In the genomic region with DNA sequence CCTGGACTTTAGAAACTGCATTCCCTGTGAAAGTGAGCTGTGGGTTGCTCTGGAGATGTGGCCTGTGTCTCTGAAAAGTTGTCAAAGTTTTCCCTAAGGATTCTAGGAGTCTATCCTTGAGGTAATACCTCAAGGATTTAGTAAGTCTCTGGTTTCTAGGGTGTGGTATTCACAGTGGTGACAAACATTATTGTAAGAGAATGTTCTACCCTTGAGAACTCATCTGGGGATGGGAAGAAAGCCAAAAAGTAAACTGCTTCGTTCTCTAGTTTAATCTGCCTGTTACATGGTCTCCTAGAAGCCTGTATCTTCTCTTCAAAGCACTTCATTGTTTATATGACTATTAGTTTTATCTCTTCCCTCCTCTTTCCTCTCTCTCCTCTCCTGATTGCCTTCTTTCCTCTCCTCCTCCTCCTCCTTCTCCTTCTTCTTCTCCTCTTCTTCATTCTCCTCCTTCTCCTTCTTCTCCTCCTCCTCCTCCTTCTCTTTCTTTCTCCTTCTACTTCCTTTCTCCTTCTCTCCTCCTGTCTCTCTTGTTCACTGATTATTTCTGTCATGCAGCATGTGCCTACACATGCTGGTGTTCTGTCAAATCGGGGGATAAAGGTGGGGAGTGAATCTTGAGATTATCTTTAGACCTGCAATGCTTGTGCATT, we compare ENCODE assay signal across 12 cellular contexts.
DNase-seq lines count a peak whose midpoint lies in the region; ATAC-seq and TF ChIP-seq lines count a peak whose summit lies in the region.
"Had no signal": no experiment of that assay in that cellular context is flagged by ENCODE, and none has a peak within 500 bp of the region (broad histone marks: within the 10 kb centered on the region; RNA-seq: fewer than 3 reads in every experiment).

No MANE protein-coding gene starts in this region.

- H3K4me1 Mint-ChIP-seq in nephron, result peaks cover 26% of the 10 kb centered on the region
- H3K4me1 Mint-ChIP-seq: activated T-helper 17 cell treated with anti-CD3 and anti-CD28 coated beads, Interleukin-2, amount 50 U/mL, for 72 hours had no signal

- H3K9me3 ChIP-seq in esophagus (ENCODE audit: control insufficient read depth in 2 of 2, insufficient read depth in 1 of 2, low read depth in 1 of 2, low read length in 1 of 2), result no peaks in the 10 kb centered on the region
- H3K9me3 ChIP-seq: MG63 had no signal

- DNase-seq in Right ventricle myocardium superior, result no peak
- DNase-seq in cardiac septum (ENCODE audit: low spot score), result no peak
- DNase-seq in activated CD4-positive, alpha-beta T cell treated with anti-CD3 and anti-CD28 coated beads, Interleukin-2, amount 50 U/mL, for 4 hours, result no peak
- DNase-seq in SHP77 treated with DMSO at 0.1 percent for 48 hours (lab: John Stamatoyannopoulos, UW), result no peak
- no peak for DNase-seq in NCI-H187 (lab: John Stamatoyannopoulos, UW)
- no peak for DNase-seq in NCI-H446 treated with DMSO at 0.1 percent for 48 hours (lab: John Stamatoyannopoulos, UW)
- DNase-seq: MG63, NCI-H2227 treated with DMSO at 0.1 percent for 48 hours, T-helper 2 cell had no signal

- no peaks in the 10 kb centered on the region for H3K36me3 ChIP-seq in esophagus (ENCODE audit: control insufficient read depth in 2 of 2, insufficient read depth in 2 of 2, low read length in 1 of 2)
- H3K36me3 ChIP-seq: MG63 had no signal

- ATAC-seq in Right ventricle myocardium superior (ENCODE audit: poor library complexity), result peak; percentile 29
- ATAC-seq: activated T-helper 17 cell treated with anti-CD3 and anti-CD28 coated beads, Interleukin-2, amount 50 U/mL, for 72 hours had no signal

- peaks cover 0 to 6% of the 10 kb centered on the region in 2 donors for H3K4me1 ChIP-seq in esophagus (ENCODE audit: control insufficient read depth in 2 of 2, insufficient read depth in 2 of 2, low read length in 1 of 2)

- H3K36me3 Mint-ChIP-seq in nephron (ENCODE audit: low read depth), result no peaks in the 10 kb centered on the region

- H3K4me3 Mint-ChIP-seq in nephron, result no peak overlapping the region
- H3K4me3 Mint-ChIP-seq: activated T-helper 17 cell treated with anti-CD3 and anti-CD28 coated beads, Interleukin-2, amount 50 U/mL, for 72 hours had no signal

- H3K27ac ChIP-seq in esophagus (ENCODE audit: low read depth in 2 of 2, low read length in 1 of 2), result peak overlapping the region; percentile 57 to 65

- H3K27ac Mint-ChIP-seq in nephron, result peak overlapping the region; percentile 21 to 91 (median 47)
- H3K27ac Mint-ChIP-seq: activated T-helper 17 cell treated with anti-CD3 and anti-CD28 coated beads, Interleukin-2, amount 50 U/mL, for 72 hours had no signal

- peaks cover 4% of the 10 kb centered on the region for H3K27me3 Mint-ChIP-seq in nephron (ENCODE audit: low read depth)
- H3K27me3 Mint-ChIP-seq: activated T-helper 17 cell treated with anti-CD3 and anti-CD28 coated beads, Interleukin-2, amount 50 U/mL, for 72 hours had no signal

- H3K4me3 ChIP-seq in esophagus (ENCODE audit: low read depth in 1 of 2, low read length in 2 of 2), result no peak overlapping the region
- H3K4me3 ChIP-seq: MG63 had no signal

- no peaks in the 10 kb centered on the region for H3K9me3 Mint-ChIP-seq in nephron
- H3K9me3 Mint-ChIP-seq: activated T-helper 17 cell treated with anti-CD3 and anti-CD28 coated beads, Interleukin-2, amount 50 U/mL, for 72 hours had no signal

- WGBS in esophagus, 2 donors, result 38 to 43% methylated on average over 2 of the region's 2 CpGs

- TF ChIP-seq CTCF in nephron (IDR thresholded peaks at IDR 0.05; ENCODE audit: unreplicated experiment in 3 of 3), result no peak

- intact Hi-C loops in Right ventricle myocardium superior (cut with DNase I) (no loop called here), cardiac septum (cut with DNase I) (no loop called here)

- no peaks in the 10 kb centered on the region for H3K27me3 ChIP-seq in esophagus (ENCODE audit: control insufficient read depth in 1 of 2, insufficient read depth in 2 of 2, low read length in 2 of 2)
- H3K27me3 ChIP-seq: MG63 had no signal
